1 cellular context compared by ENCODE assay signal in genomic region chr3:187740446-187741399, GRCh38.
TF ChIP-seq lines count a peak whose summit lies in the region.

No MANE protein-coding gene starts in this region.

TF ChIP-seq in SK-N-SH, 30 proteins besides CTCF, POLR2A, EP300 and RAD21 (continued from another document):
- no peak for TF ChIP-seq NFIC (IDR thresholded peaks at IDR 0.05; ENCODE audit: borderline replicate concordance)
- TF ChIP-seq SMC3 (IDR thresholded peaks at IDR 0.05; ENCODE audit: low read depth, low read length) = peak; percentile 39
- no peak for TF ChIP-seq FOXM1 (IDR thresholded peaks at IDR 0.05; ENCODE audit: low read depth)
- no peak for TF ChIP-seq CHD2 (IDR thresholded peaks at IDR 0.05; ENCODE audit: low read length, partially characterized antibody)
- TF ChIP-seq MXI1 (IDR thresholded peaks at IDR 0.05; ENCODE audit: low read depth, low read length) = no peak
- TF ChIP-seq GABPA (IDR thresholded peaks at IDR 0.05; ENCODE audit: low read depth) = no peak
- no peak for TF ChIP-seq GATA2 (CRISPR knock-in tag; IDR thresholded peaks at IDR 0.05)
- TF ChIP-seq RCOR1 (IDR thresholded peaks at IDR 0.05; ENCODE audit: low read length) = no peak
- no peak for TF ChIP-seq TAF1 (IDR thresholded peaks at IDR 0.05; ENCODE audit: borderline replicate concordance, low read depth, low read length)
- TF ChIP-seq POLR2AphosphoS5 (IDR thresholded peaks at IDR 0.05; ENCODE audit: low read depth, low read length) = no peak; the same call in 1 of the 2 replicates
- peak; percentile 7; the same call in 1 of the 2 replicates for TF ChIP-seq MAX (IDR thresholded peaks at IDR 0.05; ENCODE audit: low read depth)
- peak; percentile 16; the same call in 1 of the 2 replicates for TF ChIP-seq SIN3A (IDR thresholded peaks at IDR 0.05; ENCODE audit: borderline replicate concordance, low read depth, low read length)
- peak; percentile 23; the same call in 1 of the 2 replicates for TF ChIP-seq TCF12 (IDR thresholded peaks at IDR 0.05)
- TF ChIP-seq NRF1 (IDR thresholded peaks at IDR 0.05; ENCODE audit: low read depth, low read length) = no peak
- no peak for TF ChIP-seq MEF2A (IDR thresholded peaks at IDR 0.05; ENCODE audit: borderline replicate concordance, low read depth)
- no peak for TF ChIP-seq USF1 (IDR thresholded peaks at IDR 0.05; ENCODE audit: borderline replicate concordance, low read depth)
- no peak for TF ChIP-seq RFX5 (IDR thresholded peaks at IDR 0.05; ENCODE audit: low read length)
- no peak for TF ChIP-seq RXRA (IDR thresholded peaks at IDR 0.05; ENCODE audit: borderline replicate concordance, low read depth)
- no peak for TF ChIP-seq PBX3 (IDR thresholded peaks at IDR 0.05)
- TF ChIP-seq YY1 (IDR thresholded peaks at IDR 0.05; ENCODE audit: low read depth) = no peak; the same call in 1 of the 2 replicates
- TF ChIP-seq FOSL2 (IDR thresholded peaks at IDR 0.05; ENCODE audit: borderline replicate concordance, low read depth) = no peak; the same call in 1 of the 2 replicates
- TF ChIP-seq REST (IDR thresholded peaks at IDR 0.05; ENCODE audit: low read depth, low read length) = no peak
- no peak for TF ChIP-seq TEAD4 (IDR thresholded peaks at IDR 0.05; ENCODE audit: borderline replicate concordance, insufficient read depth)
- no peak for TF ChIP-seq ELF1 (IDR thresholded peaks at IDR 0.05)
- TF ChIP-seq IRF3 (IDR thresholded peaks at IDR 0.05; ENCODE audit: low read depth, low read length) = no peak
- no peak for TF ChIP-seq EZH2phosphoT487 (IDR thresholded peaks at IDR 0.05; ENCODE audit: borderline replicate concordance, low read depth)
